Comparison of ENCODE assay signal across 29 cellular contexts in genomic region chr4:7298601-7299000, GRCh38.
"Had no signal": no experiment of that assay in that cellular context is flagged by ENCODE, and none has a peak within 500 bp of the region (broad histone marks: within the 10 kb centered on the region; RNA-seq: fewer than 3 reads in every experiment).

No MANE protein-coding gene starts in this region.

- H3K27me3 Mint-ChIP-seq: activated CD4-positive, alpha-beta T cell treated with anti-CD3 and anti-CD28 coated beads, Interleukin-2, amount 10 ng/mL, durations not matched to agents 7 days and 5 days had no signal

- H3K27ac ChIP-seq: adrenal gland, body of pancreas, cardiac muscle cell, coronary artery, lower lobe of right lung, skin epidermis, testis, transverse colon had no signal

- H3K27ac Mint-ChIP-seq: activated CD4-positive, alpha-beta memory T cell treated with anti-CD3 and anti-CD28 coated beads, Interleukin-2, amount 10 ng/mL, durations not matched to agents 7 days and 5 days; activated CD4-positive, alpha-beta T cell treated with anti-CD3 and anti-CD28 coated beads, Interleukin-2, amount 10 ng/mL, durations not matched to agents 7 days and 5 days; activated naive CD8-positive, alpha-beta T cell treated with anti-CD3 and anti-CD28 coated beads for 36 hours; activated T-helper 17 cell treated with anti-CD3 and anti-CD28 coated beads, Interleukin-2, amount 50 U/mL, for 72 hours; naive thymus-derived CD8-positive, alpha-beta T cell; T-helper 1 cell treated with Interleukin-12 subunit alpha and Interleukin-12 subunit beta and Interleukin-4 antibody, amounts not matched to agents 30 μg/mL and 1 μg/mL, for 36 hours had no signal

- H3K36me3 ChIP-seq: adrenal gland, cardiac muscle cell, lower lobe of right lung, transverse colon had no signal

- H3K4me1 Mint-ChIP-seq: activated CD4-positive, alpha-beta memory T cell treated with anti-CD3 and anti-CD28 coated beads, Interleukin-2, amount 10 ng/mL, durations not matched to agents 7 days and 5 days; activated CD4-positive, alpha-beta T cell treated with anti-CD3 and anti-CD28 coated beads, Interleukin-2, amount 10 ng/mL, durations not matched to agents 7 days and 5 days; activated naive CD8-positive, alpha-beta T cell treated with anti-CD3 and anti-CD28 coated beads for 36 hours; activated T-helper 17 cell treated with anti-CD3 and anti-CD28 coated beads, Interleukin-2, amount 50 U/mL, for 72 hours; naive thymus-derived CD8-positive, alpha-beta T cell had no signal

- H3K4me3 Mint-ChIP-seq: activated CD4-positive, alpha-beta memory T cell treated with anti-CD3 and anti-CD28 coated beads, Interleukin-2, amount 10 ng/mL, durations not matched to agents 7 days and 5 days; activated CD4-positive, alpha-beta T cell treated with anti-CD3 and anti-CD28 coated beads, Interleukin-2, amount 10 ng/mL, durations not matched to agents 7 days and 5 days; activated naive CD8-positive, alpha-beta T cell treated with anti-CD3 and anti-CD28 coated beads for 36 hours; activated T-cell treated with anti-CD3 and anti-CD28 coated beads, Interleukin-2, amount 50 U/mL, for 4 hours; activated T-helper 17 cell treated with anti-CD3 and anti-CD28 coated beads, Interleukin-2, amount 50 U/mL, for 72 hours; naive thymus-derived CD8-positive, alpha-beta T cell; T-helper 1 cell treated with Interleukin-12 subunit alpha and Interleukin-12 subunit beta and Interleukin-4 antibody, amounts not matched to agents 30 μg/mL and 1 μg/mL, for 36 hours; WTC11 had no signal

- H3K4me3 ChIP-seq: adrenal gland, body of pancreas, cardiac muscle cell, coronary artery, dorsolateral prefrontal cortex, lower lobe of right lung, skin epidermis, testis, transverse colon had no signal

- H3K4me1 ChIP-seq: adrenal gland, body of pancreas had no signal

- H3K36me3 Mint-ChIP-seq: activated naive CD8-positive, alpha-beta T cell treated with anti-CD3 and anti-CD28 coated beads for 36 hours; naive thymus-derived CD8-positive, alpha-beta T cell; WTC11 had no signal

- DNase-seq: activated CD4-positive, alpha-beta memory T cell treated with anti-CD3 and anti-CD28 coated beads, Interleukin-2, amount 10 ng/mL, durations not matched to agents 7 days and 5 days; activated CD4-positive, alpha-beta T cell treated with anti-CD3 and anti-CD28 coated beads for 1 hour; activated CD4-positive, alpha-beta T cell treated with anti-CD3 and anti-CD28 coated beads, Interleukin-2, amount 10 ng/mL, durations not matched to agents 7 days and 5 days; activated CD8-positive, alpha-beta memory T cell treated with anti-CD3 and anti-CD28 coated beads, Interleukin-2, amount 50 U/mL, for 48 hours; activated naive CD8-positive, alpha-beta T cell treated with anti-CD3 and anti-CD28 coated beads for 36 hours; activated T-cell treated with anti-CD3 and anti-CD28 coated beads, Interleukin-2, amount 50 U/mL, for 4 hours; adrenal gland; body of pancreas; foreskin fibroblast; hippocampal formation; left colon; lower lobe of right lung; mesenchymal stem cell; naive thymus-derived CD8-positive, alpha-beta T cell; stimulated activated CD4-positive, alpha-beta T cell treated with anti-CD3 and anti-CD28 coated beads, Interleukin-12 subunit alpha, Interleukin-12 subunit beta, amount 100 ng/mL, for 4 hours; stimulated activated CD4-positive, alpha-beta T cell treated with anti-CD3 and anti-CD28 coated beads, Interleukin-4, amount 100 ng/mL, for 1 hour; stimulated activated naive CD8-positive, alpha-beta T cell treated with anti-CD3 and anti-CD28 coated beads, Interleukin-15, Interleukin-2, amounts not matched to agents 100 U/mL and 50 U/mL, for 24 hours; T1000; testis; transverse colon had no signal

- ATAC-seq: activated T-cell treated with anti-CD3 and anti-CD28 coated beads, Interleukin-2, amount 50 U/mL, for 4 hours; activated T-helper 17 cell treated with anti-CD3 and anti-CD28 coated beads, Interleukin-2, amount 50 U/mL, for 72 hours; body of pancreas; esophagus mucosa; left colon; lower lobe of right lung; naive thymus-derived CD8-positive, alpha-beta T cell; sciatic nerve; stimulated activated naive CD8-positive, alpha-beta T cell treated with anti-CD3 and anti-CD28 coated beads, Interleukin-15, Interleukin-2, amounts not matched to agents 100 U/mL and 50 U/mL, for 24 hours; WTC11 had no signal

- H3K9me3 Mint-ChIP-seq: activated CD4-positive, alpha-beta memory T cell treated with anti-CD3 and anti-CD28 coated beads, Interleukin-2, amount 10 ng/mL, durations not matched to agents 7 days and 5 days; activated CD4-positive, alpha-beta T cell treated with anti-CD3 and anti-CD28 coated beads, Interleukin-2, amount 10 ng/mL, durations not matched to agents 7 days and 5 days; activated naive CD8-positive, alpha-beta T cell treated with anti-CD3 and anti-CD28 coated beads for 36 hours; activated T-cell treated with anti-CD3 and anti-CD28 coated beads, Interleukin-2, amount 50 U/mL, for 4 hours; activated T-helper 17 cell treated with anti-CD3 and anti-CD28 coated beads, Interleukin-2, amount 50 U/mL, for 72 hours; naive thymus-derived CD8-positive, alpha-beta T cell; T-helper 1 cell treated with Interleukin-12 subunit alpha and Interleukin-12 subunit beta and Interleukin-4 antibody, amounts not matched to agents 30 μg/mL and 1 μg/mL, for 36 hours; WTC11 had no signal

- H3K27me3 ChIP-seq: body of pancreas, cardiac muscle cell, dorsolateral prefrontal cortex, testis, transverse colon had no signal

- H3K9me3 ChIP-seq: adrenal gland, body of pancreas, lower lobe of right lung, testis, transverse colon had no signal
